In the genomic region with DNA sequence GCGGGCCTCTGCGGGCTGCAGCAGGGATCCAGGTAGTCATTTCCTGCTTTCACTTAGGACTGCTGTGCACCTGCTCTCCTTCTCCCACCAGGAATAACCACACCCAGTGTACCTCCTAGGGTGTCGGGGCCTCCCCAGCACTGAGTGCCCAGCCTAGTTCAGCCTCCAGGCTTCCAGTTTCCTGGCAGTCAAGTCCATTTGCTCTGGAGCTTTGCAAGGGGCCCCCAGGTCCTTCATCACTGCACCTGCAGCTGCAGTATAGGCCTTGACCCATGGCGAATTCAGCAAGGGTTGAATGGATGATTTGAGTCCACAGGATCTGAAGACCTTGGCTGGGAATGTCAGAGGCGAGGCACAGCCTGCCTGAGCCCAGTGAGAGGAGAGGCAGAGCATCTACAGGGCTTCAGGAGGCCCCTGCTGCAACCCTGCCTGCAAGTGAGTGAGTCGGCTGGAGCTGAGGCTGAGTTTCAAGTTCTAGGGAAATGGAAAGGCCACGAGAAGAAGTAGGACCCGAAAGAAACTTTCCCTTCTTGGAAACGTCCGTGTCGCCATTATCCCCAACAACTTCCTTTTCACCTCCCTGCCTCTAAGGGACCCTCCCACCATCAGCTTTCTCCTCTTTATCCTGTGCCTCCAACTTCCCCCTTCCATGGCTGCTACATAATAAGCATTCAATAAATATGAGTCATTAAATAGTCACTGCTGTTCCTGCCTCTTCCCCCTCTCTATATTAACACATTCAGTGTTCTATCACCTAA, we compare ENCODE assay signal across 8 cellular contexts.
DNase-seq lines count a peak whose midpoint lies in the region; ATAC-seq and TF ChIP-seq lines count a peak whose summit lies in the region.

No MANE protein-coding gene starts in this region.

- intact Hi-C loops in Calu3 (cut with micrococcal nuclease; ENCODE audit: unreplicated experiment): loop anchor here (5.0 kb wide), 1 partner anchor 45 kb away; no protein-coding TSS in a partner anchor
- intact Hi-C loops in lower lobe of right lung (cut with DNase I): no loop called here

- ATAC-seq in activated T-cell treated with anti-CD3 and anti-CD28 coated beads, Interleukin-2, amount 50 U/mL, for 4 hours: peak; percentile 58 to 75
- peak in 1 of 2 donors; percentile 11 for ATAC-seq in lower lobe of right lung

- peaks cover 48% of the 10 kb centered on the region for H3K4me1 Mint-ChIP-seq in Calu3 (ENCODE audit: low read depth, unreplicated experiment)
- peaks cover 47% of the 10 kb centered on the region for H3K4me1 Mint-ChIP-seq in activated T-cell treated with anti-CD3 and anti-CD28 coated beads, Interleukin-2, amount 50 U/mL, for 4 hours (ENCODE audit: low read depth)

- H3K9me3 ChIP-seq in MG63 (peaks cover under 1% of the 10 kb centered on the region), lower lobe of right lung (no peaks in the 10 kb centered on the region)

- no peaks in the 10 kb centered on the region for H3K27me3 ChIP-seq in MG63
- H3K27me3 ChIP-seq in lower lobe of right lung (ENCODE audit: low read depth): no peaks in the 10 kb centered on the region

- no peaks in the 10 kb centered on the region for H3K9me3 Mint-ChIP-seq in Calu3 (ENCODE audit: low read depth, unreplicated experiment)
- H3K9me3 Mint-ChIP-seq in activated T-cell treated with anti-CD3 and anti-CD28 coated beads, Interleukin-2, amount 50 U/mL, for 4 hours: no peaks in the 10 kb centered on the region

- no peaks in the 10 kb centered on the region for H3K27me3 Mint-ChIP-seq in Calu3 (ENCODE audit: unreplicated experiment)
- H3K27me3 Mint-ChIP-seq in activated T-cell treated with anti-CD3 and anti-CD28 coated beads, Interleukin-2, amount 50 U/mL, for 4 hours (ENCODE audit: low read depth): no peaks in the 10 kb centered on the region

- peak overlapping the region; percentile 63 for H3K27ac Mint-ChIP-seq in Calu3 (ENCODE audit: unreplicated experiment)

- peak overlapping the region; percentile 42 for H3K4me3 Mint-ChIP-seq in Calu3 (ENCODE audit: low read depth, unreplicated experiment)
- no peak overlapping the region for H3K4me3 Mint-ChIP-seq in activated T-cell treated with anti-CD3 and anti-CD28 coated beads, Interleukin-2, amount 50 U/mL, for 4 hours

- no peak overlapping the region for H3K27ac ChIP-seq in lower lobe of right lung

- no peaks in the 10 kb centered on the region for H3K4me1 ChIP-seq in lower lobe of right lung

- no peaks in the 10 kb centered on the region for H3K36me3 Mint-ChIP-seq in Calu3 (ENCODE audit: insufficient read depth, unreplicated experiment)
- H3K36me3 Mint-ChIP-seq in activated T-cell treated with anti-CD3 and anti-CD28 coated beads, Interleukin-2, amount 50 U/mL, for 4 hours (ENCODE audit: insufficient read depth): no peaks in the 10 kb centered on the region

- H3K36me3 ChIP-seq in MG63 (no peaks in the 10 kb centered on the region), lower lobe of right lung (no peaks in the 10 kb centered on the region)

- H3K4me3 ChIP-seq in MG63: no peak overlapping the region
- no peak overlapping the region for H3K4me3 ChIP-seq in lower lobe of right lung

- CTCF ChIA-PET in Calu3 (lab: Charles Lee): interaction anchor here (1.2 to 1.3 kb wide), 2 partner anchors 17 to 39 kb away, joined by 3 to 7 read pairs; no protein-coding TSS in a partner anchor

- peak; percentile 39 for DNase-seq in Calu3
- DNase-seq in MG63: peak; percentile 20
- no peak for DNase-seq in activated T-cell treated with anti-CD3 and anti-CD28 coated beads, Interleukin-2, amount 50 U/mL, for 4 hours
- peak; percentile 33 for DNase-seq in lower lobe of right lung
- DNase-seq in D341Med (ENCODE audit: low spot score): no peak
- no peak for DNase-seq in cerebellar nuclear complex (lab: John Stamatoyannopoulos, UW)
- no peak for DNase-seq in iPS-NIHi7 (ENCODE audit: extremely low spot score)
- no peak for DNase-seq in cerebellar cortex (ENCODE audit: low spot score)

- no TSS peak for BruUV-seq in Calu3 (replicated peaks; lab: Mats Ljungman, UMichigan)

- TF ChIP-seq CTCF in Calu3 (IDR thresholded peaks at IDR 0.05; ENCODE audit: unreplicated experiment) (no peak), lower lobe of right lung (IDR thresholded peaks at IDR 0.05) (no peak)

Comparison
In these comparisons a context has a peak if more than half of its experiments do, and no peak if none do; other contexts are left out.
1. DNase-seq: peak in Calu3 (single experiment), MG63 (single experiment) and lower lobe of right lung (single experiment); none in activated T-cell treated with anti-CD3 and anti-CD28 coated beads, Interleukin-2, amount 50 U/mL, for 4 hours (single experiment), D341Med (single experiment), cerebellar nuclear complex (0 of 2), iPS-NIHi7 (single experiment) and cerebellar cortex (single experiment).